Comparison of ENCODE assay signal across 34 cellular contexts in the genomic region with DNA sequence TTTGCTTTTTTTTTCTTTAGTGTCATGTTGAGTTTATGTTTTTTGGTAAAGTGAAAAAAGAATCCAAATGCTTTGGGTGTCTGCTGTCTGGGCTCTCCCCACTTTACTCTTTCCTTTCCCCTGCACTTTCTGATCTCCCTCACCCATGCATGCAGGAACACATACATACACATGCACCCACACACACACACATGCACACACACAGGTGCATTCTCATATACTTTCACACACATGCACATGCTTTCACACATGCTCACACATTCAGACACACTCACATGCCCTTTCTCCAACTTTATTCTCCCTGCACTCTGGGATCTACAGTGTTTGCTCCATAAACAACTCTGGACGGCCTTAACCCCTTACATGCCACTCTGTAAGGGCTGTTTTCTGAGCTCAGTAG. TPM values are rescaled to one million over a fixed set of nuclear protein-coding genes. Genes with fewer than 3 reads are reported as not detected.
"Had no signal": no experiment of that assay in that cellular context is flagged by ENCODE, and none has a peak within 500 bp of the region (broad histone marks: within the 10 kb centered on the region; RNA-seq: fewer than 3 reads in every experiment).

No MANE protein-coding gene starts in this region.

- H3K27ac Mint-ChIP-seq: activated CD4-positive, alpha-beta memory T cell treated with anti-CD3 and anti-CD28 coated beads for 36 hours; activated CD4-positive, alpha-beta T cell treated with anti-CD3 and anti-CD28 coated beads for 36 hours; activated CD4-positive, alpha-beta T cell treated with anti-CD3 and anti-CD28 coated beads, Interleukin-2, amount 10 ng/mL, durations not matched to agents 24 days and 14 days; activated CD8-positive, alpha-beta memory T cell treated with anti-CD3 and anti-CD28 coated beads, Interleukin-2, amount 10 ng/mL, durations not matched to agents 7 days and 5 days; activated CD8-positive, alpha-beta T cell treated with anti-CD3 and anti-CD28 coated beads, Interleukin-2, amount 10 ng/mL, durations not matched to agents 7 days and 5 days; activated naive CD4-positive, alpha-beta T cell treated with anti-CD3 and anti-CD28 coated beads for 36 hours; activated naive CD4-positive, alpha-beta T cell treated with anti-CD3 and anti-CD28 coated beads, Interleukin-2, amount 50 U/mL, for 24 hours; activated naive CD8-positive, alpha-beta T cell treated with anti-CD3 and anti-CD28 coated beads for 36 hours; activated naive CD8-positive, alpha-beta T cell treated with anti-CD3 and anti-CD28 coated beads, Interleukin-2, amount 50 U/mL, for 24 hours; activated T-helper 1 cell treated with anti-CD3 and anti-CD28 coated beads, Interleukin-12 subunit alpha, Interleukin-12 subunit beta, Interleukin-2, Interleukin-4 antibody, amounts not matched to agents 30 ng/mL and 10 ng/mL and 1 ng/mL, durations not matched to agents 14 hours and 24 hours and 36 hours; activated T-helper 2 cell treated with anti-CD3 and anti-CD28 coated beads, Interferon-gamma antibody, Interleukin-2, Interleukin-4, amounts not matched to agents 10 μg/mL and 5 μg/mL and 100 μg/mL, durations not matched to agents 14 hours and 24 hours and 36 hours; effector memory CD8-positive, alpha-beta T cell had no signal

- H3K27me3 ChIP-seq: adrenal gland, body of pancreas, esophagus muscularis mucosa had no signal

- H3K9me3 ChIP-seq: adrenal gland, body of pancreas, esophagus muscularis mucosa had no signal

- H3K36me3 Mint-ChIP-seq: activated CD4-positive, alpha-beta memory T cell treated with anti-CD3 and anti-CD28 coated beads for 36 hours; activated CD8-positive, alpha-beta memory T cell treated with anti-CD3 and anti-CD28 coated beads, Interleukin-2, amount 10 ng/mL, durations not matched to agents 7 days and 5 days; activated naive CD4-positive, alpha-beta T cell treated with anti-CD3 and anti-CD28 coated beads, Interleukin-2, amount 50 U/mL, for 24 hours; activated naive CD8-positive, alpha-beta T cell treated with anti-CD3 and anti-CD28 coated beads for 36 hours had no signal

- FAIRE-seq: colon, frontal cortex had no signal

- ATAC-seq: activated CD4-positive, alpha-beta T cell treated with anti-CD3 and anti-CD28 coated beads for 36 hours; activated CD8-positive, alpha-beta memory T cell treated with anti-CD3 and anti-CD28 coated beads, Interleukin-2, amount 10 ng/mL, durations not matched to agents 7 days and 5 days; activated CD8-positive, alpha-beta T cell treated with anti-CD3 and anti-CD28 coated beads, Interleukin-2, amount 10 ng/mL, durations not matched to agents 7 days and 5 days; activated naive CD8-positive, alpha-beta T cell treated with anti-CD3 and anti-CD28 coated beads, Interleukin-2, amount 50 U/mL, for 24 hours; body of pancreas; effector memory CD8-positive, alpha-beta T cell had no signal

- H3K4me3 ChIP-seq: adrenal gland, body of pancreas, esophagus muscularis mucosa had no signal

- H3K27ac ChIP-seq: adrenal gland, body of pancreas, esophagus muscularis mucosa had no signal

- H3K9me3 Mint-ChIP-seq: activated CD4-positive, alpha-beta memory T cell treated with anti-CD3 and anti-CD28 coated beads for 36 hours; activated naive CD4-positive, alpha-beta T cell treated with anti-CD3 and anti-CD28 coated beads for 36 hours; activated naive CD4-positive, alpha-beta T cell treated with anti-CD3 and anti-CD28 coated beads, Interleukin-2, amount 50 U/mL, for 24 hours; activated naive CD8-positive, alpha-beta T cell treated with anti-CD3 and anti-CD28 coated beads for 36 hours; activated naive CD8-positive, alpha-beta T cell treated with anti-CD3 and anti-CD28 coated beads, Interleukin-2, amount 50 U/mL, for 24 hours; activated T-helper 1 cell treated with anti-CD3 and anti-CD28 coated beads, Interleukin-12 subunit alpha, Interleukin-12 subunit beta, Interleukin-2, Interleukin-4 antibody, amounts not matched to agents 30 ng/mL and 10 ng/mL and 1 ng/mL, durations not matched to agents 14 hours and 24 hours and 36 hours; activated T-helper 2 cell treated with anti-CD3 and anti-CD28 coated beads, Interferon-gamma antibody, Interleukin-2, Interleukin-4, amounts not matched to agents 10 μg/mL and 5 μg/mL and 100 μg/mL, durations not matched to agents 14 hours and 24 hours and 36 hours; effector memory CD8-positive, alpha-beta T cell had no signal

- DNase-seq: activated CD4-positive, alpha-beta memory T cell treated with anti-CD3 and anti-CD28 coated beads for 36 hours; activated CD4-positive, alpha-beta T cell treated with anti-CD3 and anti-CD28 coated beads for 36 hours; activated CD4-positive, alpha-beta T cell treated with anti-CD3 and anti-CD28 coated beads, Interleukin-2, amount 10 ng/mL, durations not matched to agents 24 days and 14 days; activated CD4-positive, CD25-positive, alpha-beta regulatory T cell; activated CD4-positive, CD25-positive, alpha-beta regulatory T cell treated with anti-CD3 and anti-CD28 coated beads, Interleukin-2, amount 50 U/mL, for 72 hours; activated CD8-positive, alpha-beta memory T cell treated with anti-CD3 and anti-CD28 coated beads, Interleukin-2, amount 10 ng/mL, durations not matched to agents 7 days and 5 days; activated CD8-positive, alpha-beta memory T cell treated with anti-CD3 and anti-CD28 coated beads, Interleukin-2, amount 50 U/mL, for 4 hours; activated CD8-positive, alpha-beta T cell treated with anti-CD3 and anti-CD28 coated beads, Interleukin-2, amount 10 ng/mL, durations not matched to agents 7 days and 5 days; activated effector memory CD4-positive, alpha-beta T cell treated with anti-CD3 and anti-CD28 coated beads, Interleukin-2, amount 50 U/mL, for 16 hours; activated naive CD4-positive, alpha-beta T cell treated with anti-CD3 and anti-CD28 coated beads for 36 hours; activated naive CD8-positive, alpha-beta T cell treated with anti-CD3 and anti-CD28 coated beads for 36 hours; activated naive CD8-positive, alpha-beta T cell treated with anti-CD3 and anti-CD28 coated beads, Interleukin-2, amount 50 U/mL, for 24 hours; activated T-cell treated with anti-CD3 and anti-CD28 coated beads, Interleukin-2, amount 50 U/mL, for 1 hour; activated T-cell treated with anti-CD3 and anti-CD28 coated beads, Interleukin-2, amount 50 U/mL, for 48 hours; adrenal gland; amygdala; aorta; body of pancreas; caudate nucleus; cortex of kidney; dermis blood vessel endothelial cell; effector CD4-positive, alpha-beta T cell; effector memory CD8-positive, alpha-beta T cell; head of caudate nucleus; T-helper 2 cell had no signal

- H3K36me3 ChIP-seq: adrenal gland, esophagus muscularis mucosa had no signal

- H3K4me3 Mint-ChIP-seq: activated CD4-positive, alpha-beta memory T cell treated with anti-CD3 and anti-CD28 coated beads for 36 hours; activated CD4-positive, alpha-beta T cell treated with anti-CD3 and anti-CD28 coated beads for 36 hours; activated CD4-positive, alpha-beta T cell treated with anti-CD3 and anti-CD28 coated beads, Interleukin-2, amount 10 ng/mL, durations not matched to agents 24 days and 14 days; activated CD8-positive, alpha-beta memory T cell treated with anti-CD3 and anti-CD28 coated beads, Interleukin-2, amount 10 ng/mL, durations not matched to agents 7 days and 5 days; activated CD8-positive, alpha-beta T cell treated with anti-CD3 and anti-CD28 coated beads, Interleukin-2, amount 10 ng/mL, durations not matched to agents 7 days and 5 days; activated naive CD4-positive, alpha-beta T cell treated with anti-CD3 and anti-CD28 coated beads for 36 hours; activated naive CD4-positive, alpha-beta T cell treated with anti-CD3 and anti-CD28 coated beads, Interleukin-2, amount 50 U/mL, for 24 hours; activated naive CD8-positive, alpha-beta T cell treated with anti-CD3 and anti-CD28 coated beads for 36 hours; activated naive CD8-positive, alpha-beta T cell treated with anti-CD3 and anti-CD28 coated beads, Interleukin-2, amount 50 U/mL, for 24 hours; activated T-helper 1 cell treated with anti-CD3 and anti-CD28 coated beads, Interleukin-12 subunit alpha, Interleukin-12 subunit beta, Interleukin-2, Interleukin-4 antibody, amounts not matched to agents 30 ng/mL and 10 ng/mL and 1 ng/mL, durations not matched to agents 14 hours and 24 hours and 36 hours; effector memory CD8-positive, alpha-beta T cell had no signal

RNA-seq across cellular contexts. Expression of a gene that starts 46.4 kb away (rescaled TPM):
- total RNA-seq: activated CD4-positive, alpha-beta memory T cell treated with anti-CD3 and anti-CD28 coated beads for 36 hours; activated CD4-positive, alpha-beta T cell treated with anti-CD3 and anti-CD28 coated beads for 36 hours; activated CD4-positive, alpha-beta T cell treated with anti-CD3 and anti-CD28 coated beads, Interleukin-2, amount 10 ng/mL, durations not matched to agents 24 days and 14 days; activated CD8-positive, alpha-beta memory T cell treated with anti-CD3 and anti-CD28 coated beads for 36 hours; activated CD8-positive, alpha-beta memory T cell treated with anti-CD3 and anti-CD28 coated beads, Interleukin-2, amount 10 ng/mL, durations not matched to agents 7 days and 5 days; activated CD8-positive, alpha-beta T cell treated with anti-CD3 and anti-CD28 coated beads, Interleukin-2, amount 10 ng/mL, durations not matched to agents 7 days and 5 days; activated naive CD4-positive, alpha-beta T cell treated with anti-CD3 and anti-CD28 coated beads for 36 hours; activated naive CD8-positive, alpha-beta T cell treated with anti-CD3 and anti-CD28 coated beads for 36 hours; activated T-helper 1 cell treated with anti-CD3 and anti-CD28 coated beads, Interleukin-12 subunit alpha, Interleukin-12 subunit beta, Interleukin-2, Interleukin-4 antibody, amounts not matched to agents 30 ng/mL and 10 ng/mL and 1 ng/mL, durations not matched to agents 14 hours and 24 hours and 36 hours; activated T-helper 2 cell treated with anti-CD3 and anti-CD28 coated beads, Interferon-gamma antibody, Interleukin-2, Interleukin-4, amounts not matched to agents 10 μg/mL and 5 μg/mL and 100 μg/mL, durations not matched to agents 14 hours and 24 hours and 36 hours; body of pancreas; chondrocyte; T-helper 1 cell treated with Interleukin-12 subunit alpha and Interleukin-12 subunit beta and Interleukin-4 antibody, amounts not matched to agents 30 ng/mL and 1 ng/mL, for 36 hours had no signal
- polyA plus RNA-seq: aorta had no signal
